ENCODE assay signal across 13 cellular contexts in genomic region chr11:28296426-28296825, GRCh38.
DNase-seq lines count a peak whose midpoint lies in the region; ATAC-seq and TF ChIP-seq lines count a peak whose summit lies in the region.
"Had no signal": no experiment of that assay in that cellular context is flagged by ENCODE, and none has a peak within 500 bp of the region (broad histone marks: within the 10 kb centered on the region; RNA-seq: fewer than 3 reads in every experiment).

No MANE protein-coding gene starts in this region.

- no peak overlapping the region for H3K4me3 ChIP-seq in breast epithelium

- H3K9me3 Mint-ChIP-seq in MCF 10A (ENCODE audit: unreplicated experiment): no peaks in the 10 kb centered on the region
- H3K9me3 Mint-ChIP-seq in activated T-cell treated with anti-CD3 and anti-CD28 coated beads, Interleukin-2, amount 50 U/mL, for 24 hours: no peaks in the 10 kb centered on the region

- ATAC-seq in GM21717 (IDR thresholded peaks at IDR 0.05; ENCODE audit: unreplicated experiment) (peak; percentile 99), HG03095 (IDR thresholded peaks at IDR 0.05; ENCODE audit: unreplicated experiment) (peak; percentile 97)
- ATAC-seq: Panc1 had no signal

- POLR2A ChIA-PET in MCF 10A (lab: Yijun Ruan, JAX): no interaction called here

- TF ChIP-seq POLR2A in breast epithelium (IDR thresholded peaks at IDR 0.05): no peak

- no peaks in the 10 kb centered on the region for H3K36me3 ChIP-seq in breast epithelium

- CTCF ChIA-PET in MCF 10A (lab: Yijun Ruan, JAX): interaction anchor here (1.5 kb wide), 1 partner anchor 23 kb away, joined by 4 read pairs; no protein-coding TSS in a partner anchor

- no TSS peak for BruUV-seq in MCF 10A (replicated peaks; lab: Mats Ljungman, UMichigan)

- no peak overlapping the region for H3K27ac ChIP-seq in breast epithelium

- no peaks in the 10 kb centered on the region for H3K27me3 Mint-ChIP-seq in MCF 10A (ENCODE audit: insufficient read depth, unreplicated experiment)
- H3K27me3 Mint-ChIP-seq in activated T-cell treated with anti-CD3 and anti-CD28 coated beads, Interleukin-2, amount 50 U/mL, for 24 hours: no peaks in the 10 kb centered on the region

- TF ChIP-seq CTCF in MCF 10A (IDR thresholded peaks at IDR 0.05; ENCODE audit: unreplicated experiment) (no peak), breast epithelium (IDR thresholded peaks at IDR 0.05) (no peak)

- intact Hi-C loops in MCF 10A (cut with micrococcal nuclease) (no loop called here), breast epithelium (cut with DNase I; ENCODE audit: low total_unique reads) (no loop called here)

- DNase-seq in MCF 10A (ENCODE audit: unreplicated experiment) (no peak), breast epithelium (ENCODE audit: low spot score in 2 of 2) (no peak), ACHN (no peak), KG1 (lab: John Stamatoyannopoulos, UW) (no peak)
- DNase-seq in activated effector memory CD4-positive, alpha-beta T cell treated with Interleukin-2 at 50 U/mL for 16 hours: no peak
- DNase-seq in activated T-cell treated with anti-CD3 and anti-CD28 coated beads, Interleukin-2, amount 50 U/mL, for 24 hours: no peak
- DNase-seq: anterior cingulate cortex, DND-41, glutamatergic neuron, nucleus accumbens had no signal

- H3K4me3 Mint-ChIP-seq in MCF 10A (ENCODE audit: unreplicated experiment): no peak overlapping the region
- H3K4me3 Mint-ChIP-seq in activated T-cell treated with anti-CD3 and anti-CD28 coated beads, Interleukin-2, amount 50 U/mL, for 24 hours: no peak overlapping the region

- H3K4me1 Mint-ChIP-seq in MCF 10A (ENCODE audit: insufficient read depth, unreplicated experiment): no peaks in the 10 kb centered on the region
- H3K4me1 Mint-ChIP-seq in activated T-cell treated with anti-CD3 and anti-CD28 coated beads, Interleukin-2, amount 50 U/mL, for 24 hours (ENCODE audit: low read depth): no peaks in the 10 kb centered on the region

- H3K36me3 Mint-ChIP-seq in MCF 10A (ENCODE audit: insufficient read depth, unreplicated experiment): peaks cover 13% of the 10 kb centered on the region
- peaks cover 74% of the 10 kb centered on the region for H3K36me3 Mint-ChIP-seq in activated T-cell treated with anti-CD3 and anti-CD28 coated beads, Interleukin-2, amount 50 U/mL, for 24 hours (ENCODE audit: low read depth)

- no peaks in the 10 kb centered on the region for H3K9me3 ChIP-seq in breast epithelium

- no peaks in the 10 kb centered on the region for H3K4me1 ChIP-seq in breast epithelium

- no peaks in the 10 kb centered on the region for H3K27me3 ChIP-seq in breast epithelium

- H3K27ac Mint-ChIP-seq in MCF 10A (ENCODE audit: low read depth, unreplicated experiment): peak overlapping the region; percentile 31
- H3K27ac Mint-ChIP-seq in activated T-cell treated with anti-CD3 and anti-CD28 coated beads, Interleukin-2, amount 50 U/mL, for 24 hours: no peak overlapping the region

- in situ Hi-C loops in ACHN (cut with HindIII; ENCODE audit: low pct_ligation_motif_present, low pct_unique_long_range_greater_than_20kb, low sequenced_read_pairs): no loop called here
